ENCODE assay signal across 14 cellular contexts in the genomic region with DNA sequence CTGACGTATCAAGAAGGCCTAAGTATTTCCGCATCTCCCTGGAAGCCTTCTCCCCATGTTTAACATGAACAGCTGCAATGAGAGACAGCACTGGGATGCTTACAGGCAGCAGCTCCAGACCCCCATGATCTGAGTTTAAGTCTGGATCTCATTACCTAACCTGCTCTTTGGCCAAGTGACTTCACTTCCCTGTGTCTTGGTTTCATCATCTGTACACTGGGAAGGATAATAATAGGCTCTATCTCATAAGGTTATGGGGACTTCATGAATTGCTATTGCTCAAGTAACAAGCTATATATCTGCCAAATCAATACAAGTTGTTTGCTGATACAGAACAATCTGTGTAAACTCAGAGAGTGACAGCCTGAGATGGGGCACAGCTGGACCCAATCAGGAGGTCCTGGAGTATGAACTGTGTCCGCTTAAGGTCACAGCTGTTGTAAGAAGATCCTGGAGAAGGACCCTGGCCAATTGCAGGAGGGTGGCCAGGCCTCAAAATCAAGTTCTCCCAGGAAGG. TPM values are rescaled to one million over a fixed set of nuclear protein-coding genes. Genes with fewer than 3 reads are reported as not detected.
DNase-seq lines count a peak whose midpoint lies in the region; TF ChIP-seq lines count a peak whose summit lies in the region.
"Had no signal": no experiment of that assay in that cellular context is flagged by ENCODE, and none has a peak within 500 bp of the region (broad histone marks: within the 10 kb centered on the region; RNA-seq: fewer than 3 reads in every experiment).

No MANE protein-coding gene starts in this region.

- dilution Hi-C loops in mammary epithelial cell (cut with HindIII; ENCODE audit: low sequenced_read_pairs), result no loop called here

- no peak overlapping the region for H3K27ac Mint-ChIP-seq in MCF 10A (ENCODE audit: low read depth, unreplicated experiment)
- H3K27ac Mint-ChIP-seq in nephron, result peak overlapping the region; percentile 93 to 98 (median 95)
- H3K27ac Mint-ChIP-seq: naive thymus-derived CD4-positive, alpha-beta T cell had no signal

- no peaks in the 10 kb centered on the region for H3K9me3 Mint-ChIP-seq in MCF 10A (ENCODE audit: unreplicated experiment)
- H3K9me3 Mint-ChIP-seq in nephron, result peaks cover 4% of the 10 kb centered on the region

- H4K20me1 ChIP-seq in mammary epithelial cell (ENCODE audit: insufficient read depth, low read length) (no peaks in the 10 kb centered on the region), MM.1S (ENCODE audit: insufficient read depth, low read length) (no peaks in the 10 kb centered on the region)
- H4K20me1 ChIP-seq: BLaER1 had no signal

- TF ChIP-seq POLR2A in vagina (IDR thresholded peaks at IDR 0.05), result no peak

- H3K4me3 Mint-ChIP-seq in MCF 10A (ENCODE audit: unreplicated experiment) (no peak overlapping the region), nephron (peak overlapping the region in 2 of 3 experiments; percentile 24 to 51)
- H3K4me3 Mint-ChIP-seq: naive thymus-derived CD4-positive, alpha-beta T cell had no signal

- intact Hi-C loops in MCF 10A (cut with micrococcal nuclease) (no loop called here), mammary epithelial cell (cut with micrococcal nuclease) (no loop called here), vagina (cut with DNase I) (no loop called here)

- H3K36me3 Mint-ChIP-seq in MCF 10A (ENCODE audit: insufficient read depth, unreplicated experiment), result no peaks in the 10 kb centered on the region
- no peaks in the 10 kb centered on the region for H3K36me3 Mint-ChIP-seq in nephron (ENCODE audit: low read depth)

- H3F3A ChIP-seq in MM.1S (ENCODE audit: insufficient read depth, low read length), result no peaks in the 10 kb centered on the region

- H3K4me1 ChIP-seq in mammary epithelial cell (ENCODE audit: insufficient read depth, low read length), result peaks cover 18% of the 10 kb centered on the region
- peaks cover 35% of the 10 kb centered on the region for H3K4me1 ChIP-seq in vagina
- no peaks in the 10 kb centered on the region for H3K4me1 ChIP-seq in MM.1S (ENCODE audit: low read length)

- H3K4me1 Mint-ChIP-seq in MCF 10A (ENCODE audit: insufficient read depth, unreplicated experiment), result peaks cover 24% of the 10 kb centered on the region
- H3K4me1 Mint-ChIP-seq in nephron, result peaks cover 70% of the 10 kb centered on the region

- H3K9me3 ChIP-seq in mammary epithelial cell (replicated peaks; ENCODE audit: insufficient read depth, low read length) (no peaks in the 10 kb centered on the region), vagina (no peaks in the 10 kb centered on the region), MM.1S (replicated peaks; ENCODE audit: insufficient read depth, low read length) (no peaks in the 10 kb centered on the region)
- H3K9me3 ChIP-seq: BLaER1 had no signal

- H3K36me3 ChIP-seq in mammary epithelial cell (ENCODE audit: insufficient read depth, low read length), result no peaks in the 10 kb centered on the region
- H3K36me3 ChIP-seq in vagina, result no peaks in the 10 kb centered on the region
- H3K36me3 ChIP-seq in MM.1S (replicated peaks; ENCODE audit: insufficient read depth, low read length), result no peaks in the 10 kb centered on the region
- H3K36me3 ChIP-seq: BLaER1 had no signal

- WGBS in mammary epithelial cell (ENCODE audit: low coverage, missing lambda C conversion rate), result 100% methylated on average over 3 of the region's 3 CpGs

- POLR2A ChIA-PET in MCF 10A (lab: Yijun Ruan, JAX), result interaction anchor here (0.9 to 2.8 kb wide), 10 partner anchors 10 to 98 kb away, joined by 3 to 11 read pairs (median 5); no protein-coding TSS in a partner anchor

- H3K27me3 Mint-ChIP-seq in MCF 10A (ENCODE audit: insufficient read depth, unreplicated experiment), result no peaks in the 10 kb centered on the region
- no peaks in the 10 kb centered on the region for H3K27me3 Mint-ChIP-seq in nephron (ENCODE audit: low read depth)

- no TSS peak for BruUV-seq in MCF 10A (replicated peaks; lab: Mats Ljungman, UMichigan)
- BruUV-seq in mammary epithelial cell (replicated peaks; lab: Mats Ljungman, UMichigan), result no TSS peak

- no peak overlapping the region for H3K4me2 ChIP-seq in mammary epithelial cell (ENCODE audit: insufficient read depth, low read depth, low read length)
- no peak overlapping the region for H3K4me2 ChIP-seq in MM.1S (ENCODE audit: low read depth, low read length)
- H3K4me2 ChIP-seq: BLaER1 had no signal

- H3K9ac ChIP-seq in mammary epithelial cell (ENCODE audit: insufficient read depth, low read length), result no peak overlapping the region
- no peak overlapping the region for H3K9ac ChIP-seq in MM.1S (ENCODE audit: low read length)
- H3K9ac ChIP-seq: BLaER1 had no signal

- TF ChIP-seq CTCF in MCF 10A (IDR thresholded peaks at IDR 0.05; ENCODE audit: unreplicated experiment) (no peak), mammary epithelial cell (conservative IDR thresholded peaks at IDR 0.05 in 1 of 2, IDR thresholded peaks at IDR 0.05 in 1 of 2; ENCODE audit: extremely low read depth in 1 of 2, insufficient read depth in 1 of 2, low read depth in 1 of 2, low read length in 2 of 2) (no peak), fibroblast of mammary gland (conservative IDR thresholded peaks at IDR 0.05; ENCODE audit: control insufficient read depth, insufficient read depth, low read depth, low read length) (no peak), nephron (IDR thresholded peaks at IDR 0.05; ENCODE audit: unreplicated experiment in 3 of 3) (no peak), vagina (IDR thresholded peaks at IDR 0.05) (no peak), MM.1S (IDR thresholded peaks at IDR 0.05; ENCODE audit: low read length) (no peak)

- H3K79me2 ChIP-seq in mammary epithelial cell (ENCODE audit: insufficient read depth, low read length) (no peaks in the 10 kb centered on the region), MM.1S (ENCODE audit: low read length) (no peaks in the 10 kb centered on the region)

- H3K27ac ChIP-seq in mammary epithelial cell (ENCODE audit: insufficient read depth, low read depth, low read length) (no peak overlapping the region), vagina (peak overlapping the region; percentile 43), MM.1S (ENCODE audit: low read length) (no peak overlapping the region)
- H3K27ac ChIP-seq: BLaER1 had no signal

- peak; percentile 15 for DNase-seq in MCF 10A (ENCODE audit: unreplicated experiment)
- DNase-seq in mammary epithelial cell, result no peak
- DNase-seq in fibroblast of mammary gland (ENCODE audit: low read depth), result peak; percentile 97
- DNase-seq in vagina (ENCODE audit: extremely low spot score in 2 of 2), result peak in 1 of 2 donors; percentile 98
- no peak for DNase-seq in G401 (ENCODE audit: low spot score)
- DNase-seq in MM.1S, result no peak
- no peak for DNase-seq in DMS153 treated with DMSO at 0.1 percent for 48 hours (lab: John Stamatoyannopoulos, UW; ENCODE audit: unreplicated experiment)
- DNase-seq: H7; naive thymus-derived CD4-positive, alpha-beta T cell; NCI-H524 treated with DMSO at 0.1 percent for 48 hours; T-helper 9 cell had no signal

- H3K27me3 ChIP-seq in mammary epithelial cell (ENCODE audit: insufficient read depth, low read length) (no peaks in the 10 kb centered on the region), vagina (no peaks in the 10 kb centered on the region), MM.1S (replicated peaks; ENCODE audit: insufficient read depth, low read length) (no peaks in the 10 kb centered on the region)
- H3K27me3 ChIP-seq: BLaER1 had no signal

- CTCF ChIA-PET in MCF 10A (lab: Yijun Ruan, JAX) (interaction anchor here (0.5 to 7.1 kb wide), 6 partner anchors 13 to 924 kb away, joined by 3 to 71 read pairs (median 4); a partner anchor contains a TSS), mammary epithelial cell (lab: Charles Lee; ENCODE audit: low non-redundant PET) (no interaction called here)

- no peaks in the 10 kb centered on the region for H3K9me2 ChIP-seq in MM.1S (replicated peaks; ENCODE audit: insufficient read depth, low read length)

- H3K4me3 ChIP-seq in mammary epithelial cell (replicated peaks in 1 of 3; ENCODE audit: insufficient read depth in 1 of 3, low read depth in 2 of 3, low read length in 3 of 3) (no peak overlapping the region), fibroblast of mammary gland (ENCODE audit: control insufficient read depth, low read depth, low read length) (no peak overlapping the region), vagina (no peak overlapping the region), MM.1S (ENCODE audit: low read length) (no peak overlapping the region)
- H3K4me3 ChIP-seq: BLaER1, GM12878 had no signal

- H2AFZ ChIP-seq in mammary epithelial cell (ENCODE audit: low read depth, low read length) (no peak overlapping the region), MM.1S (ENCODE audit: low read length) (no peak overlapping the region)

- in situ Hi-C loops in mammary epithelial cell (cut with MboI; ENCODE audit: low sequenced_read_pairs in 2 of 2), result no loop called here
- in situ Hi-C loops in G401 (cut with HindIII; ENCODE audit: low sequenced_read_pairs), result no loop called here

RNA-seq across cellular contexts. Expression of a gene that starts 56.0 kb away (rescaled TPM):
- total RNA-seq in MCF 10A (2022), result 0.76 and 1.5 TPM in 2 replicates
- 100 to 1,000 TPM in 1 of 2 donors, 10 to 100 TPM in 1; 53.4 to 252 TPM for total RNA-seq in mammary epithelial cell
- polyA plus RNA-seq in mammary epithelial cell, result 98.1 TPM
- 98.9 TPM for polyA minus RNA-seq in mammary epithelial cell
- 92.8 TPM for total RNA-seq in vagina
- total RNA-seq in G401 (2014; rRNA removed; shearing (Covaris generic)), result 13.1 and 23.4 TPM in 2 replicates
- polyA plus RNA-seq: naive thymus-derived CD4-positive, alpha-beta T cell had no signal

Comparison
In these comparisons a context has a peak if more than half of its experiments do, and no peak if none do; other contexts are left out.
1. DNase-seq: peak in MCF 10A (single experiment) and fibroblast of mammary gland (single experiment); none in mammary epithelial cell (single experiment), G401 (single experiment), MM.1S (single experiment) and DMS153 treated with DMSO at 0.1 percent for 48 hours (single experiment).